Comparison of ENCODE assay signal across 8 cellular contexts in genomic region chr22:37607010-37607911, GRCh38. TPM values are rescaled to one million over a fixed set of nuclear protein-coding genes. Genes with fewer than 3 reads are reported as not detected.
DNase-seq lines count a peak whose midpoint lies in the region; ATAC-seq and TF ChIP-seq lines count a peak whose summit lies in the region.

No MANE protein-coding gene starts in this region.

- peak overlapping the region; percentile 98 for H3K27ac ChIP-seq in 22Rv1
- H3K27ac ChIP-seq in right cardiac atrium (ENCODE audit: low read length): no peak overlapping the region
- peak overlapping the region; percentile 92 to 95 for H3K27ac ChIP-seq in prostate gland

- DNase-seq in NCI-H1436 (lab: John Stamatoyannopoulos, UW): peak; percentile 91
- DNase-seq in T-helper 17 cell: peak; percentile 87 to 95 (median 93)
- peak; percentile 26 for DNase-seq in amniotic stem cell (lab: John Stamatoyannopoulos, UW)
- peak; percentile 73 to 92 (median 90) for DNase-seq in right cardiac atrium
- peak; percentile 91 for DNase-seq in prostate gland (ENCODE audit: low spot score)
- peak; percentile 93 for DNase-seq in ureter (ENCODE audit: low spot score)

- peak overlapping the region; percentile 90 for H3K4me3 Mint-ChIP-seq in T-helper 17 cell

- TF ChIP-seq CTCF in 22Rv1 (IDR thresholded peaks at IDR 0.05): peak; percentile 99
- peak; percentile 98 to 99 (median 98) for TF ChIP-seq CTCF in prostate gland (IDR thresholded peaks at IDR 0.05)

- no peak for TF ChIP-seq POLR2A in prostate gland (IDR thresholded peaks at IDR 0.05)

- H3K4me1 ChIP-seq in right cardiac atrium (ENCODE audit: control insufficient read depth, insufficient read depth, low read length) (peaks cover 4% of the 10 kb centered on the region), prostate gland (replicated peaks) (peaks cover 15% of the 10 kb centered on the region)

- no peaks in the 10 kb centered on the region for H3K27me3 Mint-ChIP-seq in T-helper 17 cell

- no peaks in the 10 kb centered on the region for H3K36me3 ChIP-seq in prostate gland

- peak overlapping the region; percentile 90 for H3K4me3 ChIP-seq in right cardiac atrium (ENCODE audit: low read length)
- H3K4me3 ChIP-seq in prostate gland: peak overlapping the region; percentile 77 to 93

- WGBS in right cardiac atrium: 2% methylated on average over 42 of the region's 42 CpGs
- WGBS in prostate gland: 2% methylated on average over 42 of the region's 42 CpGs

- peak; percentile 39 for ATAC-seq in GM18909 (IDR thresholded peaks at IDR 0.05; ENCODE audit: poor library complexity, unreplicated experiment)
- ATAC-seq in T-helper 17 cell: peak; percentile 29
- ATAC-seq in right cardiac atrium: peak; percentile 9 to 10

- peaks cover 40% of the 10 kb centered on the region for H3K4me1 Mint-ChIP-seq in T-helper 17 cell

- no peaks in the 10 kb centered on the region for H3K36me3 Mint-ChIP-seq in T-helper 17 cell (ENCODE audit: low read depth)

- H3K27me3 ChIP-seq in right cardiac atrium (ENCODE audit: control insufficient read depth, insufficient read depth) (no peaks in the 10 kb centered on the region), prostate gland (replicated peaks; ENCODE audit: insufficient read depth) (no peaks in the 10 kb centered on the region)

- intact Hi-C loops in right cardiac atrium (cut with DNase I) (no loop called here), prostate gland (cut with DNase I) (no loop called here)

- no peaks in the 10 kb centered on the region for H3K9me3 ChIP-seq in T-helper 17 cell (ENCODE audit: control insufficient read depth, low read length, poor library complexity, severe bottlenecking)
- H3K9me3 ChIP-seq in right cardiac atrium (ENCODE audit: control insufficient read depth, low read length): no peaks in the 10 kb centered on the region
- H3K9me3 ChIP-seq in prostate gland: no peaks in the 10 kb centered on the region

- H3K27ac Mint-ChIP-seq in T-helper 17 cell: peak overlapping the region; percentile 98

RNA-seq across cellular contexts. Expression of gene GGA1, which starts 1.4 kb away (rescaled TPM):
- total RNA-seq in T-helper 17 cell (10 to 100 TPM; 70.5 to 86.8 TPM), right cardiac atrium (10 to 100 TPM; 23.3 to 29.0 (median 26.0) TPM), prostate gland (100 to 1,000 TPM in 1 of 2 donors, 10 to 100 TPM in 1; 43.9 to 146 TPM), ureter (68.9 TPM)
- polyA plus RNA-seq in right cardiac atrium: 27.2 TPM

RNA-seq across cellular contexts. Expression of gene LGALS2, which starts 27.4 kb away (rescaled TPM):
- 1 to 10 TPM; 1.9 to 6.1 TPM for total RNA-seq in T-helper 17 cell
- under 1 TPM in 1 of 4 donors, not detected in 3; 0.44 TPM for total RNA-seq in right cardiac atrium
- polyA plus RNA-seq in right cardiac atrium: not detected
- total RNA-seq in prostate gland: not detected
- total RNA-seq in ureter: not detected

RNA-seq across cellular contexts. Expression of gene SH3BP1, which starts 32.2 kb away (rescaled TPM):
- total RNA-seq in T-helper 17 cell (10 to 100 TPM; 79.7 to 97.5 TPM), right cardiac atrium (1 to 10 TPM; 1.9 to 4.8 (median 3.1) TPM), prostate gland (10 to 100 TPM; 10.9 to 12.0 TPM), ureter (56.2 TPM)
- polyA plus RNA-seq in right cardiac atrium: 1.4 TPM

RNA-seq across cellular contexts. Expression of gene CDC42EP1, which starts 47.0 kb away (rescaled TPM):
- total RNA-seq in T-helper 17 cell: not detected
- total RNA-seq in right cardiac atrium: 10 to 100 TPM; 19.7 to 31.3 (median 21.7) TPM
- 20.7 TPM for polyA plus RNA-seq in right cardiac atrium
- 10 to 100 TPM; 28.6 to 97.0 TPM for total RNA-seq in prostate gland
- 33.4 TPM for total RNA-seq in ureter

RNA-seq across cellular contexts. Expression of gene PDXP, which starts 51.3 kb away (rescaled TPM):
- total RNA-seq in T-helper 17 cell (1 to 10 TPM; 2.6 to 3.0 TPM), right cardiac atrium (10 to 100 TPM; 18.6 to 21.7 (median 20.4) TPM), prostate gland (10 to 100 TPM; 12.9 to 87.8 TPM), ureter (5.2 TPM)
- polyA plus RNA-seq in right cardiac atrium: 21.0 TPM

Comparison
In these comparisons a context has a peak if more than half of its experiments do, and no peak if none do; other contexts are left out.
1. DNase-seq: peak in every context shown above with its lines; median percentile 93 in T-helper 17 cell; 93 in ureter; 91 in NCI-H1436; 91 in prostate gland; 90 in right cardiac atrium; 26 in amniotic stem cell.